8 cellular contexts compared by ENCODE assay signal in genomic region chr7:141700848-141701371, GRCh38. TPM values are rescaled to one million over a fixed set of nuclear protein-coding genes. Genes with fewer than 3 reads are reported as not detected.
DNase-seq lines count a peak whose midpoint lies in the region; ATAC-seq and TF ChIP-seq lines count a peak whose summit lies in the region.

No MANE protein-coding gene starts in this region.

- CTCF ChIA-PET in A673 (lab: Charles Lee): no interaction called here

- H3K36me3 Mint-ChIP-seq in dendritic cell treated with granulocyte-macrophage colony-stimulating factor and Interleukin-4, amounts not matched to agents 40 ng/mL and 50 ng/mL, for 4 days (ENCODE audit: low read depth): peaks cover 17% of the 10 kb centered on the region

- H3K27ac Mint-ChIP-seq in dendritic cell treated with granulocyte-macrophage colony-stimulating factor and Interleukin-4, amounts not matched to agents 40 ng/mL and 50 ng/mL, for 4 days: peak overlapping the region; percentile 61

- DNase-seq in A673 (ENCODE audit: low spot score): no peak
- peak; percentile 27 for DNase-seq in RKO (ENCODE audit: low spot score)
- peak in 2 of 3 donors; percentile 35 to 55 for DNase-seq in mucosa of descending colon
- no peak for DNase-seq in uterus

- H3K9me3 ChIP-seq in A673 (ENCODE audit: low read depth, low read length, poor library complexity, severe bottlenecking) (no peaks in the 10 kb centered on the region), mucosa of descending colon (no peaks in the 10 kb centered on the region), uterus (no peaks in the 10 kb centered on the region)

- H3K9me3 Mint-ChIP-seq in dendritic cell treated with granulocyte-macrophage colony-stimulating factor and Interleukin-4, amounts not matched to agents 40 ng/mL and 50 ng/mL, for 4 days: no peaks in the 10 kb centered on the region

- TF ChIP-seq CTCF in A673 (conservative IDR thresholded peaks at IDR 0.05; ENCODE audit: low read depth, low read length): no peak
- no peak for TF ChIP-seq CTCF in mucosa of descending colon (IDR thresholded peaks at IDR 0.05)
- no peak for TF ChIP-seq CTCF in uterus (IDR thresholded peaks at IDR 0.05)

- H3K27me3 ChIP-seq in A673 (replicated peaks; ENCODE audit: insufficient read depth, low read depth, low read length, poor library complexity): no peaks in the 10 kb centered on the region
- H3K27me3 ChIP-seq in uterus: no peaks in the 10 kb centered on the region

- H3K4me3 ChIP-seq in A673 (ENCODE audit: low read depth, low read length, poor library complexity, severe bottlenecking): peak overlapping the region; percentile 87
- H3K4me3 ChIP-seq in mucosa of descending colon: no peak overlapping the region
- H3K4me3 ChIP-seq in uterus: peak overlapping the region; percentile 59 to 94

- POLR2A ChIA-PET in A673 (lab: Charles Lee; ENCODE audit: low non-redundant PET): no interaction called here

- H3K4me1 Mint-ChIP-seq in dendritic cell treated with granulocyte-macrophage colony-stimulating factor and Interleukin-4, amounts not matched to agents 40 ng/mL and 50 ng/mL, for 4 days (ENCODE audit: low read depth): peaks cover 57% of the 10 kb centered on the region

- no peak overlapping the region for H3K27ac ChIP-seq in A673 (ENCODE audit: low read depth, low read length, poor library complexity, severe bottlenecking)
- peak overlapping the region; percentile 76 to 85 for H3K27ac ChIP-seq in uterus

- H3K27me3 Mint-ChIP-seq in dendritic cell treated with granulocyte-macrophage colony-stimulating factor and Interleukin-4, amounts not matched to agents 40 ng/mL and 50 ng/mL, for 4 days: peaks cover 14% of the 10 kb centered on the region

- intact Hi-C loops in A673 (cut with micrococcal nuclease; ENCODE audit: unreplicated experiment) (loop anchor here (5.0 kb wide), 1 partner anchor 36 kb away; the partner anchor contains the start of gene SSBP1), mucosa of descending colon (cut with DNase I, micrococcal nuclease) (loop anchor here in 1 of 2 donors (5.0 kb wide), 1 partner anchor 36 kb away; the partner anchor contains the start of gene SSBP1), uterus (cut with DNase I; ENCODE audit: low total_unique reads) (no loop called here)
- intact Hi-C loops in dendritic cell treated with granulocyte-macrophage colony-stimulating factor and Interleukin-4, amounts not matched to agents 40 ng/mL and 50 ng/mL, for 4 days (cut with micrococcal nuclease): loop anchor here (5.0 kb wide), 1 partner anchor 36 kb away; the partner anchor contains the start of gene SSBP1

- peak overlapping the region; percentile 77 for H3K4me3 Mint-ChIP-seq in dendritic cell treated with granulocyte-macrophage colony-stimulating factor and Interleukin-4, amounts not matched to agents 40 ng/mL and 50 ng/mL, for 4 days

- H3K4me1 ChIP-seq in A673 (ENCODE audit: insufficient read depth, low read length, poor library complexity, severe bottlenecking) (peaks cover 6% of the 10 kb centered on the region), mucosa of descending colon (ENCODE audit: low read depth) (peaks cover 28% of the 10 kb centered on the region), uterus (no peaks in the 10 kb centered on the region)

- ATAC-seq in GM18909 (IDR thresholded peaks at IDR 0.05; ENCODE audit: poor library complexity, unreplicated experiment) (peak; percentile 18), mucosa of descending colon (peak; percentile 5), HG03159 (IDR thresholded peaks at IDR 0.05; ENCODE audit: unreplicated experiment) (no peak), HG03378 (IDR thresholded peaks at IDR 0.05; ENCODE audit: unreplicated experiment) (no peak)

- BruUV-seq in A673 (replicated peaks; lab: Mats Ljungman, UMichigan): no TSS peak

- H3K36me3 ChIP-seq in A673 (ENCODE audit: insufficient read depth, low read length, poor library complexity, severe bottlenecking) (no peaks in the 10 kb centered on the region), mucosa of descending colon (ENCODE audit: low read depth) (no peaks in the 10 kb centered on the region), uterus (no peaks in the 10 kb centered on the region)

- TF ChIP-seq POLR2A in uterus (IDR thresholded peaks at IDR 0.05): no peak

RNA-seq across cellular contexts. Expression of gene DENND11, which starts 1.1 kb away (rescaled TPM):
- 11.9 and 12.3 TPM in 2 replicates for total RNA-seq in A673 (2021)
- total RNA-seq in mucosa of descending colon: 10 to 100 TPM; 25.6 to 38.1 (median 28.0) TPM
- total RNA-seq in uterus: 10 to 100 TPM in 3 of 4 donors, 1 to 10 TPM in 1; 8.5 to 29.2 (median 20.8) TPM

RNA-seq across cellular contexts. Expression of gene WEE2, which starts 7.2 kb away (rescaled TPM):
- total RNA-seq in A673 (2021) (0.09 TPM in 1 of 2 replicates, not detected in the other), mucosa of descending colon (not detected), uterus (under 1 TPM in 1 of 4 donors, not detected in 3; 0.07 TPM)

RNA-seq across cellular contexts. Expression of gene SSBP1, which starts 37.2 kb away (rescaled TPM):
- total RNA-seq in A673 (2021): 186 and 189 TPM in 2 replicates
- total RNA-seq in mucosa of descending colon: 10 to 100 TPM; 67.3 to 96.4 (median 81.6) TPM
- 100 to 1,000 TPM in 1 of 4 donors, 10 to 100 TPM in 3; 56.9 to 110 (median 71.8) TPM for total RNA-seq in uterus

Comparison
In these comparisons a context has a peak if more than half of its experiments do, and no peak if none do; other contexts are left out.
1. DNase-seq: peak in RKO (single experiment) and mucosa of descending colon (2 of 3); none in A673 (single experiment) and uterus (0 of 2).
2. ATAC-seq: peak in GM18909 (single experiment) and mucosa of descending colon (single experiment); none in HG03159 (single experiment) and HG03378 (single experiment).